In the genomic region with DNA sequence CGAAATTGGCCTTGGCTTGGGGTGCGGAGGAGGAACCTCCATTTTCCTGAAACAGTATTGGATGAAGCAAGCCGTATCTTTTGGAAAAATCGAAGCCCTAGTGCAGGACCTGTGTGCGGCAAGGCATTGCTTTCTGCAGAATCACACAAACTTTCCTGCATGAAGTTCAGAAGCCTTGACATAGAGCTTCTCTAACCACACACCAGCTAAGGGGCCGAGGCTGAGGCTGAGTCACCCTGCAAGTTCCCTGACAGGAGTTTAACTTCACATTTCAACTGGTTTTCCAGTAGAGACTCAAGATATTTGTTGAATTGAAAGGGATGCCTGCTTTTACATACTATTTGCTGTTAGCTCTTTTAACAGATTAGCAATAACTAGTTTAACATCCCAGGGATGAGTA, we compare ENCODE assay signal across 1 cellular context.
TF ChIP-seq lines count a peak whose summit lies in the region.

No MANE protein-coding gene starts in this region.

TF ChIP-seq in HepG2, 621 proteins besides CTCF, POLR2A, EP300 and RAD21 (continued from another document):
- TF ChIP-seq, protein P1, sequence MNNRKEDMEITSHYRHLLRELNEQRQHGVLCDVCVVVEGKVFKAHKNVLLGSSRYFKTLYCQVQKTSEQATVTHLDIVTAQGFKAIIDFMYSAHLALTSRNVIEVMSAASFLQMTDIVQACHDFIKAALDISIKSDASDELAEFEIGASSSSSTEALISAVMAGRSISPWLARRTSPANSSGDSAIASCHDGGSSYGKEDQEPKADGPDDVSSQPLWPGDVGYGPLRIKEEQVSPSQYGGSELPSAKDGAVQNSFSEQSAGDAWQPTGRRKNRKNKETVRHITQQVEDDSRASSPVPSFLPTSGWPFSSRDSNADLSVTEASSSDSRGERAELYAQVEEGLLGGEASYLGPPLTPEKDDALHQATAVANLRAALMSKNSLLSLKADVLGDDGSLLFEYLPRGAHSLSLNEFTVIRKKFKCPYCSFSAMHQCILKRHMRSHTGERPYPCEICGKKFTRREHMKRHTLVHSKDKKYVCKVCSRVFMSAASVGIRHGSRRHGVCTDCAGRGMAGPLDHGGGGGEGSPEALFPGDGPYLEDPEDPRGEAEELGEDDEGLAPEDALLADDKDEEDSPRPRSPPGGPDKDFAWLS (CRISPR knock-in tag; IDR thresholded peaks at IDR 0.05; ENCODE audit: borderline replicate concordance): no peak
- TF ChIP-seq GZF1 (CRISPR knock-in tag; IDR thresholded peaks at IDR 0.05) (no peak), NFE2L1 (CRISPR knock-in tag; IDR thresholded peaks at IDR 0.05; ENCODE audit: borderline replicate concordance) (no peak), ZBTB1 (CRISPR knock-in tag; IDR thresholded peaks at IDR 0.05; ENCODE audit: borderline replicate concordance) (no peak)
